8 cellular contexts compared by ENCODE assay signal in genomic region chr16:88534731-88535141, GRCh38. TPM values are rescaled to one million over a fixed set of nuclear protein-coding genes. Genes with fewer than 3 reads are reported as not detected.
DNase-seq lines count a peak whose midpoint lies in the region; ATAC-seq and TF ChIP-seq lines count a peak whose summit lies in the region.

No MANE protein-coding gene starts in this region.

- no peaks in the 10 kb centered on the region for H3K36me3 Mint-ChIP-seq in activated B cell treated with CpG ODN at 0.5 μM for 24 hours (ENCODE audit: low read depth)

- TF ChIP-seq CTCF in GM12865 (IDR thresholded peaks at IDR 0.05; ENCODE audit: insufficient read depth, low read depth, low read length, missing control alignments) (peak; percentile 11), activated B cell treated with CpG ODN at 0.5 μM for 24 hours (IDR thresholded peaks at IDR 0.05) (no peak)

- DNase-seq in GM12865 (ENCODE audit: low read depth) (peak; percentile 79), activated B cell treated with CpG ODN at 0.5 μM for 24 hours (peak; percentile 43), COR-L47 (lab: John Stamatoyannopoulos, UW) (no peak), NCI-H2081 treated with DMSO at 0.1 percent for 48 hours (lab: John Stamatoyannopoulos, UW) (no peak)

- peaks cover 0 to 6% of the 10 kb centered on the region in 2 donors for H3K36me3 ChIP-seq in esophagus (ENCODE audit: control insufficient read depth in 2 of 2, insufficient read depth in 2 of 2, low read length in 1 of 2)
- peaks cover 3% of the 10 kb centered on the region for H3K36me3 ChIP-seq in neuron (ENCODE audit: insufficient read depth, low read length)

- intact Hi-C loops in activated B cell treated with CpG ODN at 0.5 μM for 24 hours (cut with micrococcal nuclease): loop anchor here (1.0 kb wide), 1 partner anchor 583 kb away; the partner anchor contains the start of gene BANP

- no peak overlapping the region for H2AFZ ChIP-seq in neuron (ENCODE audit: low read depth, low read length)

- H3K27me3 Mint-ChIP-seq in activated B cell treated with CpG ODN at 0.5 μM for 24 hours: peaks cover under 1% of the 10 kb centered on the region

- peaks cover 12% of the 10 kb centered on the region for H3K4me1 Mint-ChIP-seq in activated B cell treated with CpG ODN at 0.5 μM for 24 hours

- no peaks in the 10 kb centered on the region for H3K9me3 Mint-ChIP-seq in activated B cell treated with CpG ODN at 0.5 μM for 24 hours

- H3K27me3 ChIP-seq in esophagus (ENCODE audit: control insufficient read depth in 1 of 2, insufficient read depth in 2 of 2, low read length in 2 of 2): no peaks in the 10 kb centered on the region
- H3K27me3 ChIP-seq in neuron (ENCODE audit: insufficient read depth, low read length): peaks cover 11% of the 10 kb centered on the region

- H3K4me3 Mint-ChIP-seq in activated B cell treated with CpG ODN at 0.5 μM for 24 hours: peak overlapping the region; percentile 76

- peak overlapping the region in 1 of 2 donors; percentile 84 for H3K27ac ChIP-seq in esophagus (ENCODE audit: low read depth in 2 of 2, low read length in 1 of 2)

- H3K4me3 ChIP-seq in GM12865 (ENCODE audit: low read depth, low read length): peak overlapping the region; percentile 53
- peak overlapping the region; percentile 53 to 71 for H3K4me3 ChIP-seq in esophagus (ENCODE audit: low read depth in 1 of 2, low read length in 2 of 2)
- peak overlapping the region; percentile 42 for H3K4me3 ChIP-seq in neuron (ENCODE audit: low read length)

- POLR2A ChIA-PET in activated B cell treated with CpG ODN at 0.5 μM for 24 hours (lab: Charles Lee): interaction anchor here (1.2 kb wide), 1 partner anchor 82 kb away, joined by 3 read pairs; no protein-coding TSS in a partner anchor

- H3K27ac Mint-ChIP-seq in activated B cell treated with CpG ODN at 0.5 μM for 24 hours: no peak overlapping the region

- 17 to 35% methylated on average over 31 to 48 of the region's 48 CpGs for WGBS in esophagus, 2 donors

- peaks cover 0 to 21% of the 10 kb centered on the region in 2 donors for H3K4me1 ChIP-seq in esophagus (ENCODE audit: control insufficient read depth in 2 of 2, insufficient read depth in 2 of 2, low read length in 1 of 2)
- H3K4me1 ChIP-seq in neuron (ENCODE audit: insufficient read depth, low read length): peaks cover 8% of the 10 kb centered on the region

- ATAC-seq in HG02981 (IDR thresholded peaks at IDR 0.05; ENCODE audit: unreplicated experiment) (peak; percentile 29), activated B cell treated with CpG ODN at 0.5 μM for 24 hours (ENCODE audit: low read depth) (peak; percentile 18), SK-N-SH treated with all-trans-retinoic acid at 6 μM for 48 hours (no peak)

- no peaks in the 10 kb centered on the region for H3K9me3 ChIP-seq in esophagus (ENCODE audit: control insufficient read depth in 2 of 2, insufficient read depth in 1 of 2, low read depth in 1 of 2, low read length in 1 of 2)
- no peaks in the 10 kb centered on the region for H3K9me3 ChIP-seq in neuron (ENCODE audit: low read length)

- CTCF ChIA-PET in activated B cell treated with CpG ODN at 0.5 μM for 24 hours (lab: Charles Lee): no interaction called here

TF ChIP-seq in SK-N-SH treated with all-trans-retinoic acid at 6 μM for 48 hours, 23 proteins besides CTCF, POLR2A, EP300 and RAD21:
- no peak for TF ChIP-seq TCF4 (CRISPR knock-in tag; IDR thresholded peaks at IDR 0.05; ENCODE audit: borderline replicate concordance)
- no peak for TF ChIP-seq ZFP30 (CRISPR knock-in tag; IDR thresholded peaks at IDR 0.05)
- TF ChIP-seq ZNF70 (CRISPR knock-in tag; IDR thresholded peaks at IDR 0.05): no peak
- TF ChIP-seq, protein P1, sequence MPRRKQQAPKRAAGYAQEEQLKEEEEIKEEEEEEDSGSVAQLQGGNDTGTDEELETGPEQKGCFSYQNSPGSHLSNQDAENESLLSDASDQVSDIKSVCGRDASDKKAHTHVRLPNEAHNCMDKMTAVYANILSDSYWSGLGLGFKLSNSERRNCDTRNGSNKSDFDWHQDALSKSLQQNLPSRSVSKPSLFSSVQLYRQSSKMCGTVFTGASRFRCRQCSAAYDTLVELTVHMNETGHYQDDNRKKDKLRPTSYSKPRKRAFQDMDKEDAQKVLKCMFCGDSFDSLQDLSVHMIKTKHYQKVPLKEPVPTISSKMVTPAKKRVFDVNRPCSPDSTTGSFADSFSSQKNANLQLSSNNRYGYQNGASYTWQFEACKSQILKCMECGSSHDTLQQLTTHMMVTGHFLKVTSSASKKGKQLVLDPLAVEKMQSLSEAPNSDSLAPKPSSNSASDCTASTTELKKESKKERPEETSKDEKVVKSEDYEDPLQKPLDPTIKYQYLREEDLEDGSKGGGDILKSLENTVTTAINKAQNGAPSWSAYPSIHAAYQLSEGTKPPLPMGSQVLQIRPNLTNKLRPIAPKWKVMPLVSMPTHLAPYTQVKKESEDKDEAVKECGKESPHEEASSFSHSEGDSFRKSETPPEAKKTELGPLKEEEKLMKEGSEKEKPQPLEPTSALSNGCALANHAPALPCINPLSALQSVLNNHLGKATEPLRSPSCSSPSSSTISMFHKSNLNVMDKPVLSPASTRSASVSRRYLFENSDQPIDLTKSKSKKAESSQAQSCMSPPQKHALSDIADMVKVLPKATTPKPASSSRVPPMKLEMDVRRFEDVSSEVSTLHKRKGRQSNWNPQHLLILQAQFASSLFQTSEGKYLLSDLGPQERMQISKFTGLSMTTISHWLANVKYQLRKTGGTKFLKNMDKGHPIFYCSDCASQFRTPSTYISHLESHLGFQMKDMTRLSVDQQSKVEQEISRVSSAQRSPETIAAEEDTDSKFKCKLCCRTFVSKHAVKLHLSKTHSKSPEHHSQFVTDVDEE (CRISPR knock-in tag; IDR thresholded peaks at IDR 0.05): no peak
- no peak for TF ChIP-seq CSDC2 (CRISPR knock-in tag; IDR thresholded peaks at IDR 0.05)
- no peak for TF ChIP-seq ZNF8 (CRISPR knock-in tag; IDR thresholded peaks at IDR 0.05)
- no peak for TF ChIP-seq BACH2 (CRISPR knock-in tag; IDR thresholded peaks at IDR 0.05; ENCODE audit: borderline replicate concordance)
- TF ChIP-seq OSR1 (CRISPR knock-in tag; IDR thresholded peaks at IDR 0.05): no peak
- TF ChIP-seq CREB5 (CRISPR knock-in tag; IDR thresholded peaks at IDR 0.05; ENCODE audit: low read depth): no peak
- no peak for TF ChIP-seq ESRRG (CRISPR knock-in tag; IDR thresholded peaks at IDR 0.05)
- TF ChIP-seq PATZ1 (CRISPR knock-in tag; IDR thresholded peaks at IDR 0.05; ENCODE audit: borderline replicate concordance): no peak

RNA-seq across cellular contexts. Expression of gene ZC3H18, which starts 35.5 kb away (rescaled TPM):
- 61.7 and 74.2 TPM in 2 replicates for total RNA-seq in activated B cell treated with CpG ODN at 0.5 μM for 24 hours
- polyA plus RNA-seq in esophagus: 10 to 100 TPM; 19.1 to 24.5 TPM

Comparison
In these comparisons a context has a peak if more than half of its experiments do, and no peak if none do; other contexts are left out.
1. DNase-seq: peak in GM12865 (single experiment) and activated B cell treated with CpG ODN at 0.5 μM for 24 hours (single experiment); none in COR-L47 (single experiment) and NCI-H2081 treated with DMSO at 0.1 percent for 48 hours (single experiment).
2. Peak in every context shown above with its lines, with median percentiles within 50 percentile points of each other: H3K4me3 ChIP-seq.